Comparison of ENCODE assay signal across 19 cellular contexts in genomic region chr3:129838086-129838485, GRCh38.
"Had no signal": no experiment of that assay in that cellular context is flagged by ENCODE, and none has a peak within 500 bp of the region (broad histone marks: within the 10 kb centered on the region; RNA-seq: fewer than 3 reads in every experiment).

No MANE protein-coding gene starts in this region.

- H3K27ac ChIP-seq: brain microvascular endothelial cell, epithelial cell of prostate, gastrocnemius medialis, heart left ventricle, upper lobe of right lung had no signal

- H3K4me3 ChIP-seq: gastrocnemius medialis, heart left ventricle, lung, upper lobe of right lung had no signal

- ATAC-seq: activated naive CD4-positive, alpha-beta T cell treated with anti-CD3 and anti-CD28 coated beads, Interleukin-2, amount 50 U/mL, for 72 hours; heart left ventricle; naive thymus-derived CD8-positive, alpha-beta T cell; stimulated activated naive CD8-positive, alpha-beta T cell treated with anti-CD3 and anti-CD28 coated beads, Interleukin-15, amount 100 ng/mL, for 72 hours; upper lobe of right lung had no signal

- H3K27ac Mint-ChIP-seq: activated CD4-positive, alpha-beta memory T cell treated with anti-CD3 and anti-CD28 coated beads, Interleukin-2, amount 10 ng/mL, durations not matched to agents 7 days and 5 days; activated naive CD4-positive, alpha-beta T cell treated with anti-CD3 and anti-CD28 coated beads, Interleukin-2, amount 50 U/mL, for 72 hours; activated T-cell treated with anti-CD3 and anti-CD28 coated beads, Interleukin-2, amount 50 U/mL, for 24 hours had no signal

- H3K4me3 Mint-ChIP-seq: activated CD4-positive, alpha-beta memory T cell treated with anti-CD3 and anti-CD28 coated beads, Interleukin-2, amount 10 ng/mL, durations not matched to agents 7 days and 5 days; activated T-cell treated with anti-CD3 and anti-CD28 coated beads, Interleukin-2, amount 50 U/mL, for 24 hours; immature natural killer cell; naive thymus-derived CD8-positive, alpha-beta T cell; stimulated activated naive CD8-positive, alpha-beta T cell treated with anti-CD3 and anti-CD28 coated beads, Interleukin-15, amount 100 ng/mL, for 72 hours had no signal

- H3K27me3 ChIP-seq: brain microvascular endothelial cell, gastrocnemius medialis, heart left ventricle, upper lobe of right lung had no signal

- H3K9me3 ChIP-seq: gastrocnemius medialis, upper lobe of right lung had no signal

- DNase-seq: activated CD4-positive, alpha-beta memory T cell treated with anti-CD3 and anti-CD28 coated beads, Interleukin-2, amount 10 ng/mL, durations not matched to agents 7 days and 5 days; activated CD4-positive, alpha-beta T cell treated with anti-CD3 and anti-CD28 coated beads for 4 hours; activated effector memory CD4-positive, alpha-beta T cell treated with anti-CD3 and anti-CD28 coated beads, Interleukin-2, amount 50 U/mL, for 16 hours; activated T-cell treated with anti-CD3 and anti-CD28 coated beads, Interleukin-2, amount 50 U/mL, for 24 hours; brain microvascular endothelial cell; effector memory CD4-positive, alpha-beta T cell; gastrocnemius medialis; heart left ventricle; immature natural killer cell; naive thymus-derived CD8-positive, alpha-beta T cell; nucleus accumbens; right cardiac atrium; small intestine; stimulated activated naive CD8-positive, alpha-beta T cell treated with anti-CD3 and anti-CD28 coated beads, Interleukin-15, amount 100 ng/mL, for 72 hours; T-helper 2 cell; upper lobe of right lung had no signal

- H3K4me1 Mint-ChIP-seq: activated CD4-positive, alpha-beta memory T cell treated with anti-CD3 and anti-CD28 coated beads, Interleukin-2, amount 10 ng/mL, durations not matched to agents 7 days and 5 days had no signal

- H3K36me3 ChIP-seq: brain microvascular endothelial cell, gastrocnemius medialis, heart left ventricle, upper lobe of right lung had no signal

- H3K9me3 Mint-ChIP-seq: activated naive CD4-positive, alpha-beta T cell treated with anti-CD3 and anti-CD28 coated beads, Interleukin-2, amount 50 U/mL, for 72 hours; activated T-cell treated with anti-CD3 and anti-CD28 coated beads, Interleukin-2, amount 50 U/mL, for 24 hours; immature natural killer cell had no signal

- H3K27me3 Mint-ChIP-seq: activated CD4-positive, alpha-beta memory T cell treated with anti-CD3 and anti-CD28 coated beads, Interleukin-2, amount 10 ng/mL, durations not matched to agents 7 days and 5 days; activated T-cell treated with anti-CD3 and anti-CD28 coated beads, Interleukin-2, amount 50 U/mL, for 24 hours; naive thymus-derived CD8-positive, alpha-beta T cell; stimulated activated naive CD8-positive, alpha-beta T cell treated with anti-CD3 and anti-CD28 coated beads, Interleukin-15, amount 100 ng/mL, for 72 hours had no signal
